In the genomic region with DNA sequence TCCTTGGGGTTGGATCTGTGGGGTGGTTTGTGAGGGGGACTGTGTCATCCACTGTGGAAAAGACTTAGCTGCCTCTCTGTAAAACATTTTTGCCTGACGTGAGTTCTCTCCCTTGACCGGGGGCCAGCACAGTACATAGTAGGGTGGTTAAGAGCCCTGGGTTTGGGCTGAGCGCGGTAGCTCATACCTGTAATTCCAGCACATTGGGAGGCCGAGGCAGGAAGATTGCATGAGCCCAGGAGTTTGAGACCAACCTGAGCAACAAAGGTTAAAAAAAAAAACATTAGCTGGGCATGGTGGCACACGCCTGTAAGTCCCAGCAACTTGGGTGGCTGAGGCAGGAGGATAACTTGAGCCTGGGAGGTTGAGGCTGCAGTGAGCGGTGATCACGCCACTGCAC, we compare ENCODE assay signal across 1 cellular context.
TF ChIP-seq lines count a peak whose summit lies in the region.

No MANE protein-coding gene starts in this region.

TF ChIP-seq in IMR-90, 13 proteins besides CTCF, POLR2A, EP300 and RAD21 (continued from another document):
- TF ChIP-seq, protein P1, sequence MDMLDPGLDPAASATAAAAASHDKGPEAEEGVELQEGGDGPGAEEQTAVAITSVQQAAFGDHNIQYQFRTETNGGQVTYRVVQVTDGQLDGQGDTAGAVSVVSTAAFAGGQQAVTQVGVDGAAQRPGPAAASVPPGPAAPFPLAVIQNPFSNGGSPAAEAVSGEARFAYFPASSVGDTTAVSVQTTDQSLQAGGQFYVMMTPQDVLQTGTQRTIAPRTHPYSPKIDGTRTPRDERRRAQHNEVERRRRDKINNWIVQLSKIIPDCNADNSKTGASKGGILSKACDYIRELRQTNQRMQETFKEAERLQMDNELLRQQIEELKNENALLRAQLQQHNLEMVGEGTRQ (IDR thresholded peaks at IDR 0.05; ENCODE audit: low read depth, low read length), result no peak
- TF ChIP-seq CHD1 (IDR thresholded peaks at IDR 0.05; ENCODE audit: low read depth, low read length), result no peak
- TF ChIP-seq MXI1 (IDR thresholded peaks at IDR 0.05; ENCODE audit: borderline replicate concordance, low read depth, low read length), result no peak
- no peak for TF ChIP-seq NFE2L2 (IDR thresholded peaks at IDR 0.05; ENCODE audit: low read depth, low read length)
